Comparison of ENCODE assay signal across 8 cellular contexts in the genomic region with DNA sequence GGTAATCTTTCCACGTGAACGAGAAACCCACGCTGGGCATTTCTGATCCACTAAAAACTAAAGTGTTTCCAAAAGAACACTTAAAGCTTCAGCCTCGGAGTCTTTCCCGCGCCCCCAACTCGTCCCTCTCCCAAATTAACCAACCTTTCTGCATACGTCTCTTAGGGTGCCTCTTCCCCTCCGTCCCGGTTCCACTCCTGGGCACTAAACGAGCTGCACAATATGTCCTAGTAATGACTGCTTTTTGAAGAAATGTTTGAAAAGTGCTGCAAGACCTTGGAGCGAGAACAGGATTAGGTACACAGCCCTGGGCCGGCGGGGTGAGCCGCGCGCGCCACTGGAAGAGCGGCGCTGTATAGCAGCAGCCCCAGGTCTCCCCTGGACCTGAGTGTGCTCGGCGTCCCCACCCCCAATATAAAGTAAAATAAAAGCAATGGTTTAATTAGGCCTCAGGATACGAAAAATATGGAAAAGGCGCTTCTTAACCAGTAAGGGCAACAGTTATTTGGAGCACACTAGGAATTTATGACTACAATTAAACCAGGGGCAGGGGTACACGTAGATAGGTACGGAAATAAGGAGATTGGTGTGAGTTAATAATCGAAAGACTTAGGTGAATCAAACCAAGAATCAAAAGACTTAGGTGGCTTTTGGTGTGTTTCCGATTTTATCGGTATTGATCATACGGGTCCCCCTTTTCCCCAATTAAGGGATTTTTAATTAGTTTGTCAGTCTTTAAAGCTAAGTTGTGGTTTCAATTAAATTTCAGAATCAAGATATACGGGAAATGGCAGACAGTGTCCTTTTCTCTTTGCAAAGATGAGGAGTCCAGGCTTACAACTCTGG. TPM values are rescaled to one million over a fixed set of nuclear protein-coding genes. Genes with fewer than 3 reads are reported as not detected.
DNase-seq lines count a peak whose midpoint lies in the region; ATAC-seq and TF ChIP-seq lines count a peak whose summit lies in the region.

No MANE protein-coding gene starts in this region.

- no peak for TF ChIP-seq CTCF in nephron progenitor cell (IDR thresholded peaks at IDR 0.05)

- H3K27ac ChIP-seq in ectodermal cell (ENCODE audit: insufficient read depth, low read depth, low read length, poor library complexity, severe bottlenecking) = peak overlapping the region; percentile 56

- H3K9me3 ChIP-seq in ectodermal cell (ENCODE audit: control insufficient read depth, low read length) = no peaks in the 10 kb centered on the region

- peak overlapping the region; percentile 92 for H3K4me3 Mint-ChIP-seq in nephron progenitor cell

- peaks cover 8% of the 10 kb centered on the region for H3K4me1 ChIP-seq in ectodermal cell (ENCODE audit: control insufficient read depth, insufficient read depth, low read length)

- ATAC-seq in HG02642 (IDR thresholded peaks at IDR 0.05; ENCODE audit: poor library complexity, unreplicated experiment) (no peak), GM19035 (IDR thresholded peaks at IDR 0.05; ENCODE audit: unreplicated experiment) (no peak)

- WGBS in ectodermal cell, 2 experiments = 0% methylated on average over 31 of the region's 31 CpGs

- H3K27ac Mint-ChIP-seq in nephron progenitor cell = peak overlapping the region; percentile 63

- H3K36me3 Mint-ChIP-seq in nephron progenitor cell (ENCODE audit: low read depth) = peaks cover 26% of the 10 kb centered on the region

- H3K4me3 ChIP-seq in ectodermal cell (ENCODE audit: insufficient read depth, low read depth, low read length) = peak overlapping the region; percentile 86

- H3K27me3 ChIP-seq in ectodermal cell (ENCODE audit: control insufficient read depth, insufficient read depth, low read length, poor library complexity, severe bottlenecking) = no peaks in the 10 kb centered on the region

- H3K4me1 Mint-ChIP-seq in nephron progenitor cell = peaks cover 55% of the 10 kb centered on the region

- no peaks in the 10 kb centered on the region for H3K9me3 Mint-ChIP-seq in nephron progenitor cell

- peaks cover 10% of the 10 kb centered on the region for H3K27me3 Mint-ChIP-seq in nephron progenitor cell (ENCODE audit: low read depth, poor library complexity)

- peak; percentile 8 for DNase-seq in COR-L47 (lab: John Stamatoyannopoulos, UW)
- DNase-seq in NCI-H2107 treated with DMSO at 0.1 percent for 48 hours (lab: John Stamatoyannopoulos, UW; ENCODE audit: unreplicated experiment) = peak; percentile 23
- peak; percentile 52 for DNase-seq in nephron progenitor cell
- no peak for DNase-seq in T1000 (lab: John Stamatoyannopoulos, UW)
- no peak for DNase-seq in putamen (ENCODE audit: low spot score)

- no peaks in the 10 kb centered on the region for H3K36me3 ChIP-seq in ectodermal cell (ENCODE audit: control insufficient read depth, insufficient read depth, low read length)

RNA-seq across cellular contexts. Expression of gene TET1, which starts 1.9 kb away (rescaled TPM):
- 30.7 TPM for polyA plus RNA-seq in ectodermal cell (2013, experiment 1 of 4)
- 35.0 TPM for polyA plus RNA-seq in ectodermal cell (2013, experiment 2 of 4)
- 30.0 TPM for polyA plus RNA-seq in ectodermal cell (2013, experiment 3 of 4)
- 35.1 TPM for polyA plus RNA-seq in ectodermal cell (2013, experiment 4 of 4)

RNA-seq across cellular contexts. Expression of gene SLC25A16, which starts 34.7 kb away (rescaled TPM):
- 5.9 TPM for polyA plus RNA-seq in ectodermal cell (2013, experiment 1 of 4)
- polyA plus RNA-seq in ectodermal cell (2013, experiment 2 of 4) = 7.8 TPM
- 3.6 TPM for polyA plus RNA-seq in ectodermal cell (2013, experiment 3 of 4)
- polyA plus RNA-seq in ectodermal cell (2013, experiment 4 of 4) = 4.9 TPM

Comparison
In these comparisons a context has a peak if more than half of its experiments do, and no peak if none do; other contexts are left out.
1. DNase-seq: peak in COR-L47 (single experiment), NCI-H2107 treated with DMSO at 0.1 percent for 48 hours (single experiment) and nephron progenitor cell (single experiment); none in T1000 (single experiment) and putamen (single experiment).